In genomic region chr22:19656541-19657251, GRCh38 we compare ENCODE assay signal across 1 cellular context.
TF ChIP-seq lines count a peak whose summit lies in the region.

No MANE protein-coding gene starts in this region.

TF ChIP-seq in K562, 482 proteins besides CTCF, POLR2A, EP300 and RAD21 (continued from another document):
- TF ChIP-seq ZNF263 (CRISPR knock-in tag; IDR thresholded peaks at IDR 0.05; ENCODE audit: borderline replicate concordance) (peak; percentile 38; the same call in 1 of the 2 replicates), E4F1 (CRISPR knock-in tag; IDR thresholded peaks at IDR 0.05; ENCODE audit: borderline replicate concordance) (no peak), CBFB (CRISPR knock-in tag; IDR thresholded peaks at IDR 0.05) (peak; percentile 27; the same call in 1 of the 2 replicates), CBX5 (IDR thresholded peaks at IDR 0.05; ENCODE audit: borderline replicate concordance, low read depth) (no peak), SOX6 (IDR thresholded peaks at IDR 0.05) (no peak), GATA2 (CRISPR knock-in tag; IDR thresholded peaks at IDR 0.05) (0 out of 2 replicates have a peak, but pooled peaks have one; percentile 40), SRSF7 (optimal IDR thresholded peaks at IDR 0.05; ENCODE audit: low read depth, low read length) (peak; percentile 38), ZNF282 (CRISPR knock-in tag; IDR thresholded peaks at IDR 0.05) (peak; percentile 83), ZNF124 (CRISPR knock-in tag; IDR thresholded peaks at IDR 0.05) (0 out of 2 replicates have a peak, but pooled peaks have one; percentile 44), ZNF445 (CRISPR knock-in tag; IDR thresholded peaks at IDR 0.05; ENCODE audit: low read depth) (no peak), RBFOX2 (IDR thresholded peaks at IDR 0.05; ENCODE audit: low read depth, low read length) (0 out of 2 replicates have a peak, but pooled peaks have one; percentile 16), YY1 (IDR thresholded peaks at IDR 0.05; ENCODE audit: borderline replicate concordance in 1 of 3, control insufficient read depth in 1 of 3, extremely low read depth in 1 of 3, insufficient read depth in 3 of 3, insufficient read length in 1 of 3, insufficient replicate concordance in 2 of 3, low read depth in 1 of 3, low read length in 2 of 3) (peak in 1 of 3 experiments; percentile 53), BRCA1 (IDR thresholded peaks at IDR 0.05) (no peak), BRCA1 (CRISPR knock-in tag; IDR thresholded peaks at IDR 0.05) (peak; percentile 80; the same call in 1 of the 2 replicates), ZFX (CRISPR knock-in tag; IDR thresholded peaks at IDR 0.05) (peak; percentile 46), HMGN3 (IDR thresholded peaks at IDR 0.05; ENCODE audit: borderline replicate concordance, extremely low read depth, insufficient read length, low read depth, low read length) (peak; percentile 20), STAG1 (CRISPR knock-in tag; IDR thresholded peaks at IDR 0.05; ENCODE audit: borderline replicate concordance) (peak; percentile 64), LCOR (CRISPR knock-in tag; IDR thresholded peaks at IDR 0.05) (no peak), ZNF184 (CRISPR knock-in tag; IDR thresholded peaks at IDR 0.05) (peak; percentile 44), PURB (CRISPR knock-in tag; IDR thresholded peaks at IDR 0.05; ENCODE audit: low read depth) (0 out of 2 replicates have a peak, but pooled peaks have one; percentile 4), KDM4B (IDR thresholded peaks at IDR 0.05; ENCODE audit: borderline replicate concordance in 2 of 2, low read depth in 1 of 2) (no peak), ETV5 (CRISPR knock-in tag; IDR thresholded peaks at IDR 0.05; ENCODE audit: low read depth) (peak; percentile 66; the same call in 1 of the 2 replicates), RBM14 (IDR thresholded peaks at IDR 0.05; ENCODE audit: borderline replicate concordance, insufficient read depth, low read depth, low read length) (0 out of 2 replicates have a peak, but pooled peaks have one; percentile 87)
- TF ChIP-seq, protein P1, sequence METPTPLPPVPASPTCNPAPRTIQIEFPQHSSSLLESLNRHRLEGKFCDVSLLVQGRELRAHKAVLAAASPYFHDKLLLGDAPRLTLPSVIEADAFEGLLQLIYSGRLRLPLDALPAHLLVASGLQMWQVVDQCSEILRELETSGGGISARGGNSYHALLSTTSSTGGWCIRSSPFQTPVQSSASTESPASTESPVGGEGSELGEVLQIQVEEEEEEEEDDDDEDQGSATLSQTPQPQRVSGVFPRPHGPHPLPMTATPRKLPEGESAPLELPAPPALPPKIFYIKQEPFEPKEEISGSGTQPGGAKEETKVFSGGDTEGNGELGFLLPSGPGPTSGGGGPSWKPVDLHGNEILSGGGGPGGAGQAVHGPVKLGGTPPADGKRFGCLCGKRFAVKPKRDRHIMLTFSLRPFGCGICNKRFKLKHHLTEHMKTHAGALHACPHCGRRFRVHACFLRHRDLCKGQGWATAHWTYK (CRISPR knock-in tag; IDR thresholded peaks at IDR 0.05), result no peak
- TF ChIP-seq, protein P2, sequence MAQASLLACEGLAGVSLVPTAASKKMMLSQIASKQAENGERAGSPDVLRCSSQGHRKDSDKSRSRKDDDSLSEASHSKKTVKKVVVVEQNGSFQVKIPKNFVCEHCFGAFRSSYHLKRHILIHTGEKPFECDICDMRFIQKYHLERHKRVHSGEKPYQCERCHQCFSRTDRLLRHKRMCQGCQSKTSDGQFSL (CRISPR knock-in tag; IDR thresholded peaks at IDR 0.05), result peak; percentile 60
- TF ChIP-seq, protein P2 (tag; IDR thresholded peaks at IDR 0.05), result no peak
- TF ChIP-seq, protein P3, sequence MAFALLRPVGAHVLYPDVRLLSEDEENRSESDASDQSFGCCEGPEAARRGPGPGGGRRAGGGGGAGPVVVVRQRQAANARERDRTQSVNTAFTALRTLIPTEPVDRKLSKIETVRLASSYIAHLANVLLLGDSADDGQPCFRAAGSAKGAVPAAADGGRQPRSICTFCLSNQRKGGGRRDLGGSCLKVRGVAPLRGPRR (CRISPR knock-in tag; IDR thresholded peaks at IDR 0.05), result no peak
